8 cellular contexts compared by ENCODE assay signal in genomic region chr12:990649-991349, GRCh38. TPM values are rescaled to one million over a fixed set of nuclear protein-coding genes. Genes with fewer than 3 reads are reported as not detected.
DNase-seq lines count a peak whose midpoint lies in the region; TF ChIP-seq lines count a peak whose summit lies in the region.

Gene ERC1 (plus strand): TSS chr12:991223. CDS start chr12:1027904, 36,681 bp downstream.

- peak; percentile 13; the same call in 1 of the 2 replicates for TF ChIP-seq CTCF in SK-N-SH (IDR thresholded peaks at IDR 0.05)

- H3K9ac ChIP-seq in SK-N-SH, result peak within 1 kb of the TSS; percentile 98

- POLR2A ChIA-PET in SK-N-SH (lab: Yijun Ruan, JAX), result interaction anchor here (1.0 to 1.5 kb wide), 3 partner anchors 41 to 102 kb away, joined by 3 to 5 read pairs (median 4); partner anchors contain the start of gene RAD52

- peak within 1 kb of the TSS; percentile 96 for H3K4me2 ChIP-seq in SK-N-SH

- peak within 1 kb of the TSS; percentile 96 to 98 for H3K27ac ChIP-seq in SK-N-SH (ENCODE audit: low read depth in 2 of 2, low read length in 1 of 2)

- peaks cover 17 to 19% of the 10 kb centered on the region in 2 experiments; a peak in 3 of 4 replicates for H3K4me1 ChIP-seq in SK-N-SH (ENCODE audit: control insufficient read depth in 1 of 2, insufficient read depth in 2 of 2, low read depth in 1 of 2, low read length in 1 of 2)

- no peaks in the 10 kb centered on the region for H3K27me3 ChIP-seq in SK-N-SH (ENCODE audit: insufficient read depth)

- H3K4me1 Mint-ChIP-seq in activated naive CD4-positive, alpha-beta T cell treated with anti-CD3 and anti-CD28 coated beads, Interleukin-2, amount 50 U/mL, for 24 hours, result peaks cover 48% of the 10 kb centered on the region

- peak within 1 kb of the TSS; percentile 98 for H3K27ac Mint-ChIP-seq in activated naive CD4-positive, alpha-beta T cell treated with anti-CD3 and anti-CD28 coated beads, Interleukin-2, amount 50 U/mL, for 24 hours

- peak within 1 kb of the TSS; percentile 99 for H3K4me3 Mint-ChIP-seq in activated naive CD4-positive, alpha-beta T cell treated with anti-CD3 and anti-CD28 coated beads, Interleukin-2, amount 50 U/mL, for 24 hours

- no peaks in the 10 kb centered on the region for H3K27me3 Mint-ChIP-seq in activated naive CD4-positive, alpha-beta T cell treated with anti-CD3 and anti-CD28 coated beads, Interleukin-2, amount 50 U/mL, for 24 hours

- peak within 1 kb of the TSS; percentile 93 for H2AFZ ChIP-seq in SK-N-SH (ENCODE audit: low read depth)

- no peak for TF ChIP-seq EP300 in SK-N-SH (IDR thresholded peaks at IDR 0.05; ENCODE audit: borderline replicate concordance in 1 of 2, low read depth in 1 of 2, low read length in 1 of 2)

- CTCF ChIA-PET in SK-N-SH (lab: Yijun Ruan, JAX), result interaction anchor here (1.0 to 1.4 kb wide), 5 partner anchors 41 to 615 kb away, joined by 3 to 7 read pairs (median 5); partner anchors contain the start of gene RAD52

- peaks cover 66% of the 10 kb centered on the region for H3K79me2 ChIP-seq in SK-N-SH (ENCODE audit: insufficient read depth)

- peaks cover 18% of the 10 kb centered on the region for H3F3A ChIP-seq in SK-N-SH (replicated peaks; ENCODE audit: insufficient read depth)

- WGBS in SK-N-SH (ENCODE audit: low lambda C conversion rate), result 0% methylated on average over 6 of the region's 91 CpGs

- no peaks in the 10 kb centered on the region for H3K9me3 Mint-ChIP-seq in activated naive CD4-positive, alpha-beta T cell treated with anti-CD3 and anti-CD28 coated beads, Interleukin-2, amount 50 U/mL, for 24 hours

- peaks cover 11% of the 10 kb centered on the region for H4K20me1 ChIP-seq in SK-N-SH (ENCODE audit: insufficient read depth)

- H3K36me3 Mint-ChIP-seq in activated naive CD4-positive, alpha-beta T cell treated with anti-CD3 and anti-CD28 coated beads, Interleukin-2, amount 50 U/mL, for 24 hours, result peaks cover 3% of the 10 kb centered on the region

- peaks cover 0 to 6% of the 10 kb centered on the region in 2 experiments for H3K36me3 ChIP-seq in SK-N-SH (replicated peaks in 1 of 2; ENCODE audit: control insufficient read depth in 1 of 2, insufficient read depth in 2 of 2, low read length in 1 of 2)

- DNase-seq in EH (ENCODE audit: low read depth) (peak; percentile 88), GOT3 (lab: John Stamatoyannopoulos, UW) (peak; percentile 58), M059J (ENCODE audit: low read depth) (peak; percentile 78), SK-N-SH (peak; percentile 97), globus pallidus (ENCODE audit: low spot score) (peak; percentile 85), occipital lobe (lab: John Stamatoyannopoulos, UW) (peak; percentile 84), superior temporal gyrus (ENCODE audit: extremely low spot score) (peak; percentile 82)

- no peak for TF ChIP-seq RAD21 in SK-N-SH (IDR thresholded peaks at IDR 0.05; ENCODE audit: low read length)

- H3K4me3 ChIP-seq in SK-N-SH (ENCODE audit: low read depth in 2 of 2, low read length in 1 of 2), result peak within 1 kb of the TSS; percentile 66 to 85

- H3K9me2 ChIP-seq in SK-N-SH, result no peaks in the 10 kb centered on the region

- H3K9me3 ChIP-seq in SK-N-SH, result no peaks in the 10 kb centered on the region

TF ChIP-seq in SK-N-SH, 30 proteins besides CTCF, POLR2A, EP300 and RAD21 (continues in another document):
- TF ChIP-seq FOSL2 (IDR thresholded peaks at IDR 0.05; ENCODE audit: borderline replicate concordance, low read depth) (no peak), SMC3 (IDR thresholded peaks at IDR 0.05; ENCODE audit: low read depth, low read length) (no peak), MAX (IDR thresholded peaks at IDR 0.05; ENCODE audit: low read depth) (peak; percentile 79), EZH2phosphoT487 (IDR thresholded peaks at IDR 0.05; ENCODE audit: borderline replicate concordance, low read depth) (no peak), ELF1 (IDR thresholded peaks at IDR 0.05) (peak; percentile 69; the same call in 1 of the 2 replicates), USF2 (IDR thresholded peaks at IDR 0.05; ENCODE audit: borderline replicate concordance, low read depth, low read length) (no peak), PBX3 (IDR thresholded peaks at IDR 0.05) (no peak), FOXM1 (IDR thresholded peaks at IDR 0.05; ENCODE audit: low read depth) (no peak), REST (IDR thresholded peaks at IDR 0.05; ENCODE audit: low read depth, low read length) (no peak), POLR2AphosphoS5 (IDR thresholded peaks at IDR 0.05; ENCODE audit: low read depth, low read length) (peak; percentile 55), MXI1 (IDR thresholded peaks at IDR 0.05; ENCODE audit: low read depth, low read length) (peak; percentile 59; the same call in 1 of the 2 replicates), RCOR1 (IDR thresholded peaks at IDR 0.05; ENCODE audit: low read length) (no peak), RXRA (IDR thresholded peaks at IDR 0.05; ENCODE audit: borderline replicate concordance, low read depth) (no peak), NRF1 (IDR thresholded peaks at IDR 0.05; ENCODE audit: low read depth, low read length) (no peak), TEAD4 (IDR thresholded peaks at IDR 0.05; ENCODE audit: borderline replicate concordance, insufficient read depth) (no peak), USF1 (IDR thresholded peaks at IDR 0.05; ENCODE audit: borderline replicate concordance, low read depth) (0 out of 2 replicates have a peak, but pooled peaks have one; percentile 11), TCF12 (IDR thresholded peaks at IDR 0.05) (no peak), SIN3A (IDR thresholded peaks at IDR 0.05; ENCODE audit: borderline replicate concordance, low read depth, low read length) (no peak), GABPA (IDR thresholded peaks at IDR 0.05; ENCODE audit: low read depth) (peak; percentile 48; the same call in 1 of the 2 replicates), MEF2A (IDR thresholded peaks at IDR 0.05; ENCODE audit: borderline replicate concordance, low read depth) (no peak), TAF1 (IDR thresholded peaks at IDR 0.05; ENCODE audit: borderline replicate concordance, low read depth, low read length) (peak; percentile 51)

RNA-seq across cellular contexts. Expression of gene ERC1, which starts in this region (rescaled TPM):
- 3.5 and 11.9 TPM in 2 replicates for total RNA-seq in M059J (2014; rRNA removed; shearing (Covaris generic))
- 7.5 and 9.3 TPM in 2 replicates for polyA plus RNA-seq in SK-N-SH (2012; rRNA removed)
- 7.1 and 7.8 TPM in 2 replicates for polyA plus RNA-seq in SK-N-SH (2012; cell fraction: cytosol; rRNA removed)
- polyA plus RNA-seq in SK-N-SH (2012; cell fraction: nucleus; rRNA removed), result 6.6 and 9.0 TPM in 2 replicates
- total RNA-seq in occipital lobe, result 119 TPM

Comparison
In these comparisons a context has a peak if more than half of its experiments do, and no peak if none do; other contexts are left out.
1. Peak in every context shown above with its lines: DNase-seq, H3K4me3 ChIP-seq and H3K27ac ChIP-seq.